ENCODE assay signal across 22 cellular contexts in the genomic region with DNA sequence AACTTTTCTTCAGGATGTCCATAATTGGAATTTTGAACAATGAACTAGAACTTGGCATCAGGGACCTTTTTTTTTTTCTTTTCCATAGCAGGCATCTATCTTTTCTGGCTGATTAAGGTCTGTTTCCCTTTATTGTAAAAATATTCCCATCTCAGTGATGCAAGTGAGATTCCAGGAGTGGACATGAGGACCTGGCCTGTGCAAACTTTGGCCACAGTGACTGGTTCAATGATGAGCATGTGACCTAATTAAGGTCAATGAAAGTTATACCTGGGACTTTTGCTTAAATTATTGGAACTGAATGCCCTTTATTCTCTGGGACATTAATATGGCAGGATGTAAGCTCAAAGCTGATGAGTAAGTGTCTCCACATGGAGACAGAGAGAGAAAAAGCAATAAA.
"Had no signal": no experiment of that assay in that cellular context is flagged by ENCODE, and none has a peak within 500 bp of the region (broad histone marks: within the 10 kb centered on the region; RNA-seq: fewer than 3 reads in every experiment).

No MANE protein-coding gene starts in this region.

- DNase-seq: stimulated activated CD4-positive, alpha-beta T cell treated with anti-CD3 and anti-CD28 coated beads, Interleukin-2, amount 100 ng/mL, for 48 hours; stimulated activated CD4-positive, alpha-beta T cell treated with anti-CD3 and anti-CD28 coated beads, Interleukin-4, amount 100 ng/mL, for 1 hour; stimulated activated CD4-positive, alpha-beta T cell treated with anti-CD3 and anti-CD28 coated beads, Interleukin-4, amount 100 ng/mL, for 24 hours; stimulated activated CD4-positive, alpha-beta T cell treated with anti-CD3 and anti-CD28 coated beads, Interleukin-4, amount 100 ng/mL, for 4 hours; stimulated activated CD8-positive, alpha-beta memory T cell treated with anti-CD3 and anti-CD28 coated beads, Interleukin-4, amount 100 ng/mL, for 48 hours; stimulated activated naive B cell treated with anti-CD40 and anti-IgM and Interleukin-4, amounts not matched to agents 10 μg/mL and 1 μg/mL and 100 μg/mL, for 72 hours; stimulated activated naive CD4-positive, alpha-beta T cell; stimulated activated naive CD4-positive, alpha-beta T cell treated with Interleukin-2 at 50 U/mL for 16 hours; stimulated activated naive CD8-positive, alpha-beta T cell treated with anti-CD3 and anti-CD28 coated beads, Interleukin-15, amount 100 ng/mL, for 72 hours; stimulated activated naive CD8-positive, alpha-beta T cell treated with anti-CD3 and anti-CD28 coated beads, Interleukin-15, Interleukin-2, amounts not matched to agents 100 U/mL and 50 U/mL, for 24 hours; stomach; substantia nigra; testis; tibial artery; transverse colon; upper lobe of left lung; upper lobe of right lung; uterus had no signal

- H3K27me3 ChIP-seq: stomach, suprapubic skin, testis, tibial artery, tibial nerve, transverse colon, upper lobe of left lung, upper lobe of right lung, uterus, vagina had no signal

- H3K4me3 ChIP-seq: stomach, suprapubic skin, testis, thoracic aorta, tibial artery, tibial nerve, transverse colon, upper lobe of left lung, upper lobe of right lung, uterus, vagina had no signal

- H3K9me3 ChIP-seq: suprapubic skin, testis, thoracic aorta, tibial artery, transverse colon, upper lobe of left lung, upper lobe of right lung, uterus, vagina had no signal

- H3K4me1 ChIP-seq: stomach, suprapubic skin, testis, tibial artery, tibial nerve, transverse colon, upper lobe of left lung, upper lobe of right lung, uterus, vagina had no signal

- H3K36me3 ChIP-seq: stomach, suprapubic skin, thoracic aorta, tibial artery, tibial nerve, transverse colon, upper lobe of left lung, upper lobe of right lung, uterus, vagina had no signal

- H3K27ac ChIP-seq: stomach, suprapubic skin, testis, thoracic aorta, tibial artery, tibial nerve, transverse colon, upper lobe of left lung, upper lobe of right lung, uterus, vagina had no signal
